ENCODE assay signal across 8 cellular contexts in genomic region chr6:3751019-3751729, GRCh38. TPM values are rescaled to one million over a fixed set of nuclear protein-coding genes. Genes with fewer than 3 reads are reported as not detected.
DNase-seq lines count a peak whose midpoint lies in the region; ATAC-seq, FAIRE-seq and TF ChIP-seq lines count a peak whose summit lies in the region.

A gene with protein sequence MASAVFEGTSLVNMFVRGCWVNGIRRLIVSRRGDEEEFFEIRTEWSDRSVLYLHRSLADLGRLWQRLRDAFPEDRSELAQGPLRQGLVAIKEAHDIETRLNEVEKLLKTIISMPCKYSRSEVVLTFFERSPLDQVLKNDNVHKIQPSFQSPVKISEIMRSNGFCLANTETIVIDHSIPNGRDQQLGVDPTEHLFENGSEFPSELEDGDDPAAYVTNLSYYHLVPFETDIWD (minus strand): TSS chr6:3751713. CDS start chr6:3751531, 182 bp downstream.

- H2AFZ ChIP-seq in osteoblast (ENCODE audit: low read length), result peak within 1 kb of the TSS; percentile 28

- TF ChIP-seq POLR2A in gastroesophageal sphincter (IDR thresholded peaks at IDR 0.05), result no peak

- no peaks in the 10 kb centered on the region for H3K9me3 ChIP-seq in gastroesophageal sphincter
- H3K9me3 ChIP-seq in osteoblast (ENCODE audit: low read depth, low read length), result no peaks in the 10 kb centered on the region

- TF ChIP-seq CTCF in gastroesophageal sphincter (IDR thresholded peaks at IDR 0.05) (peak in 1 of 4 experiments; percentile 6), osteoblast (IDR thresholded peaks at IDR 0.05; ENCODE audit: extremely low read depth, low read depth, low read length) (no peak), D721Med (IDR thresholded peaks at IDR 0.05; ENCODE audit: insufficient read depth, missing control alignments) (no peak)

- H3K27ac ChIP-seq in gastroesophageal sphincter (peak within 1 kb of the TSS; percentile 96 to 99 (median 98)), osteoblast (ENCODE audit: low read depth, low read length) (peak within 1 kb of the TSS; percentile 90)

- H3K36me3 ChIP-seq in gastroesophageal sphincter (no peaks in the 10 kb centered on the region), osteoblast (ENCODE audit: insufficient read depth, low read length) (peaks cover 32% of the 10 kb centered on the region)

- peak; percentile 25 for ATAC-seq in HG03354 (IDR thresholded peaks at IDR 0.05; ENCODE audit: poor library complexity, severe bottlenecking, unreplicated experiment)
- ATAC-seq in gastroesophageal sphincter, result peak; percentile 1

- WGBS in gastroesophageal sphincter (ENCODE audit: low coverage in 1 of 2), 2 donors, result no CpG with 5 or more reads among the region's 94 CpGs

- peak; percentile 30 for DNase-seq in SIG-M5 treated with dmso at 0.1 percent for 504 hours (lab: John Stamatoyannopoulos, UW; ENCODE audit: unreplicated experiment)
- DNase-seq in SIG-M5 (lab: John Stamatoyannopoulos, UW), result no peak
- peak; percentile 36 to 47 for DNase-seq in activated T-cell treated with anti-CD3 and anti-CD28 coated beads, Interleukin-2, amount 50 U/mL, for 48 hours
- peak; percentile 91 for DNase-seq in osteoblast (ENCODE audit: insufficient read length, low spot score, missing footprints)
- DNase-seq in D721Med (ENCODE audit: insufficient read length, low spot score), result no peak
- no peak for DNase-seq in NCI-H128 (lab: John Stamatoyannopoulos, UW; ENCODE audit: unreplicated experiment)

- H3K4me2 ChIP-seq in osteoblast (ENCODE audit: insufficient read depth, low read length), result peak within 1 kb of the TSS; percentile 98

- H3K4me3 ChIP-seq in gastroesophageal sphincter (peak within 1 kb of the TSS; percentile 75 to 86), osteoblast (ENCODE audit: insufficient read depth, low read length) (peak within 1 kb of the TSS; percentile 85)

- TF ChIP-seq EP300 in gastroesophageal sphincter (IDR thresholded peaks at IDR 0.05), result no peak

- peaks cover 53% of the 10 kb centered on the region for H3K79me2 ChIP-seq in osteoblast (ENCODE audit: insufficient read depth, low read length)

- H3K27me3 ChIP-seq in gastroesophageal sphincter, result no peaks in the 10 kb centered on the region
- H3K27me3 ChIP-seq in osteoblast (ENCODE audit: insufficient read depth, low read length), result no peaks in the 10 kb centered on the region

- H3K4me1 ChIP-seq in gastroesophageal sphincter (peaks cover 0 to 59% (median 27%) of the 10 kb centered on the region in 3 donors), osteoblast (ENCODE audit: insufficient read depth, low read length) (peaks cover 37% of the 10 kb centered on the region)

- FAIRE-seq in D721Med (lab: Jason Lieb, UNC), result no peak

- peaks cover 40% of the 10 kb centered on the region for H4K20me1 ChIP-seq in osteoblast (ENCODE audit: insufficient read depth, low read length)

RNA-seq across cellular contexts. Expression of the gene that starts here (rescaled TPM):
- total RNA-seq in gastroesophageal sphincter, result 100 to 1,000 TPM in 3 of 4 donors, 10 to 100 TPM in 1; 78.3 to 182 (median 152) TPM
- 144 and 161 TPM in 2 replicates for total RNA-seq in osteoblast

Comparison
In these comparisons a context has a peak if more than half of its experiments do, and no peak if none do; other contexts are left out.
1. DNase-seq: peak in SIG-M5 treated with dmso at 0.1 percent for 504 hours (single experiment), activated T-cell treated with anti-CD3 and anti-CD28 coated beads, Interleukin-2, amount 50 U/mL, for 48 hours (2 of 2) and osteoblast (single experiment); none in SIG-M5 (single experiment), D721Med (single experiment) and NCI-H128 (single experiment).